In the genomic region with DNA sequence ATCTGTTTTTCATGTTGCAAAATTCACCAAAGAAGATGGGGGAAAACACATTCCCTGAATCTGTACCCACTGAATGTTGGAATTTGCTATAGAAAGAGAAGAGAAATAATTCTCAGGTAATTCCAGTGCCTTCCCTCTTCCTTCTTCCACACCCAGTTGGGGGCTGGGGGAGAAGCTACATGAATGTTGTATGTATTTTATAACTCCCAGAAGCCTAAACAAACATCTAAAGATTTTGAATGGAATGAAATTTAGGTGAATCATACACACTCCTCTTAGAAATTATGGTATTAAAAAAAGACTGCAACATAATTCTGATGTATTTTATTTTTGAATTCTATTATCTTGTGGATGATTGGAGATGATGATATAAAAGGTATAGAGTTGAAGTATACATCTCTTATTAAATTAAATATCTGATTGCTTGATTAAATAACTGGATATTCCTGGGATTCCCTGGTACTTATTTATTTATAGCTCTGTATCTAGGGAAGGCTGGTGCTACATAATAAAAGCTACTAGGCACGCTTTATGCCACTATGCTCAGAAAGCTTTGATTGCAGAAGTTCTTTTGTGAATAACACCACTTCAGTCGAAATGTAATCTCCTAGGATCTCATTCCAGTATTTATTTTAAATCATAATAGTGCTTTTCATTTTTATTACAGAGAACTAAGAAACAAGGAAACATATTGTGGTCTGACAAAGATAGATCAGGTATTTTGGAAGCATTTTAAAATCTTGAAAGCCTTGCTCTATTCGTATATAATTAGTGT, we compare ENCODE assay signal across 20 cellular contexts.
"Had no signal": no experiment of that assay in that cellular context is flagged by ENCODE, and none has a peak within 500 bp of the region (broad histone marks: within the 10 kb centered on the region; RNA-seq: fewer than 3 reads in every experiment).

No MANE protein-coding gene starts in this region.

- H3K4me3 ChIP-seq: ascending aorta, breast epithelium, heart right ventricle, neural progenitor cell, pancreas, sigmoid colon, spleen, stomach, testis had no signal

- FAIRE-seq: frontal cortex, islet of Langerhans, pancreas had no signal

- DNase-seq: activated CD4-positive, alpha-beta T cell treated with anti-CD3 and anti-CD28 coated beads, Interleukin-2, amount 50 U/mL, for 4 hours; activated naive CD4-positive, alpha-beta T cell treated with anti-CD3 and anti-CD28 coated beads for 36 hours; activated T-cell treated with anti-CD3 and anti-CD28 coated beads for 4 hours; cerebellar nuclear complex; effector CD8-positive, alpha-beta T cell; heart right ventricle; naive B cell; pancreas; sigmoid colon; spleen; stomach; T-helper 9 cell; testis had no signal

- H3K36me3 ChIP-seq: ascending aorta, breast epithelium, heart right ventricle, neural progenitor cell, pancreas, sigmoid colon, stomach had no signal

- H3K27me3 Mint-ChIP-seq: naive B cell had no signal

- H3K9ac ChIP-seq: neural progenitor cell had no signal

- H3K4me2 ChIP-seq: neural progenitor cell had no signal

- H2AFZ ChIP-seq: neural progenitor cell had no signal

- H3K4me3 Mint-ChIP-seq: activated naive CD4-positive, alpha-beta T cell treated with anti-CD3 and anti-CD28 coated beads for 36 hours; naive B cell; neural progenitor cell had no signal

- H3K4me1 ChIP-seq: breast epithelium, testis had no signal

- H3K27ac ChIP-seq: ascending aorta, breast epithelium, epithelial cell of prostate, neural progenitor cell, pancreas, sigmoid colon, spleen, testis had no signal

- H3K27me3 ChIP-seq: ascending aorta, breast epithelium, heart right ventricle, neural progenitor cell, pancreas, sigmoid colon, spleen, stomach, testis had no signal

- H3K9me3 Mint-ChIP-seq: activated naive CD4-positive, alpha-beta T cell treated with anti-CD3 and anti-CD28 coated beads for 36 hours; activated T-helper 2 cell treated with anti-CD3 and anti-CD28 coated beads, Interferon-gamma antibody, Interleukin-2, Interleukin-4, amounts not matched to agents 10 μg/mL and 5 μg/mL and 100 μg/mL, durations not matched to agents 14 hours and 24 hours and 36 hours; naive B cell; neural progenitor cell had no signal

- H3K36me3 Mint-ChIP-seq: naive B cell, neural progenitor cell had no signal

- H3K27ac Mint-ChIP-seq: activated naive CD4-positive, alpha-beta T cell treated with anti-CD3 and anti-CD28 coated beads for 36 hours; activated T-helper 2 cell treated with anti-CD3 and anti-CD28 coated beads, Interferon-gamma antibody, Interleukin-2, Interleukin-4, amounts not matched to agents 10 μg/mL and 5 μg/mL and 100 μg/mL, durations not matched to agents 14 hours and 24 hours and 36 hours; neural progenitor cell had no signal

- ATAC-seq: pancreas had no signal

- H3K9me3 ChIP-seq: ascending aorta, breast epithelium, heart right ventricle, pancreas, sigmoid colon, spleen, stomach, testis had no signal
